In the genomic region with DNA sequence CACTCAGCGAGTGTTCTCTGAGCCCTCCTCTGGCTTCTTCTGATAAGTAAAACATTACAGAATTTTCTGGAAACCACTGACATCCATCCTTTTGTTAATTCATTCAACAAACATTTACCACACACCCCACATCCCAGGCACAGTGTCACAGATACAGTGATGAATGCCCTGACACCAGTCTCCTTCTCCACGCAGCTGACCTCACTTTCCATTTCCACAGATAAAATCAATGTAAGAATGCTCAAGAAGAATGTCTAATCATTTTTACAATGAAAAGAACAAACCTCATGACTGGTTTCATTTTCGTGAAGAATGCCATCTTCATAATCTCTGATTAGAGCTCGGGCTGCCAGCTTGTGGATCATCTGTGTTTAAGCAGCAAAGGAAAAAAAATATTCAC, we compare ENCODE assay signal across 23 cellular contexts.
"Had no signal": no experiment of that assay in that cellular context is flagged by ENCODE, and none has a peak within 500 bp of the region (broad histone marks: within the 10 kb centered on the region; RNA-seq: fewer than 3 reads in every experiment).

No MANE protein-coding gene starts in this region.

- H3K4me3 ChIP-seq: K562, SJSA1, SK-N-MC had no signal

- H3K27ac ChIP-seq: HL-60, KMS-11, SJSA1, SK-N-MC had no signal

- H3K27me3 Mint-ChIP-seq: IgD-negative memory B cell had no signal

- H3K4me3 Mint-ChIP-seq: IgD-negative memory B cell had no signal

- H3K27me3 ChIP-seq: SJSA1 had no signal

- DNase-seq: Kasumi-1, MM.1S, NCI-H1092 treated with DMSO at 0.1 percent for 48 hours, NCI-H1436, NCI-H187, NCI-H2029, NCI-H2081 treated with DMSO at 0.1 percent for 48 hours, NCI-H2171, NCI-H226, NCI-H446, NCI-H510A, NCI-H524 treated with DMSO at 0.1 percent for 48 hours, NCI-H69, NCI-H774, Right ventricle myocardium superior, RPMI8226, SIG-M5 had no signal

- H3K4me1 Mint-ChIP-seq: IgD-negative memory B cell had no signal

- H3K9me3 ChIP-seq: SJSA1 had no signal

- H3K4me1 ChIP-seq: SJSA1 had no signal

- H3K27ac Mint-ChIP-seq: IgD-negative memory B cell had no signal

- ATAC-seq: K562 had no signal

- H3K9me3 Mint-ChIP-seq: IgD-negative memory B cell had no signal
